In genomic region chr17:27609606-27610303, GRCh38 we compare ENCODE assay signal across 8 cellular contexts. TPM values are rescaled to one million over a fixed set of nuclear protein-coding genes. Genes with fewer than 3 reads are reported as not detected.
DNase-seq lines count a peak whose midpoint lies in the region; ATAC-seq and TF ChIP-seq lines count a peak whose summit lies in the region.

No MANE protein-coding gene starts in this region.

- H3K9ac ChIP-seq in colonic mucosa (ENCODE audit: low read depth in 2 of 2, low read length in 2 of 2) = peak overlapping the region in 1 of 2 donors; percentile 13

- no peak for TF ChIP-seq POLR2A in suprapubic skin (IDR thresholded peaks at IDR 0.05)

- H3K27me3 ChIP-seq in colonic mucosa = no peaks in the 10 kb centered on the region
- no peaks in the 10 kb centered on the region for H3K27me3 ChIP-seq in suprapubic skin

- H3K27ac ChIP-seq in colonic mucosa (no peak overlapping the region), suprapubic skin (no peak overlapping the region)

- TF ChIP-seq CTCF in colonic mucosa (IDR thresholded peaks at IDR 0.05) = peak; percentile 61
- peak; percentile 59 for TF ChIP-seq CTCF in mucosa of descending colon (IDR thresholded peaks at IDR 0.05)
- TF ChIP-seq CTCF in suprapubic skin (IDR thresholded peaks at IDR 0.05) = peak in 1 of 2 donors; percentile 35

- no peaks in the 10 kb centered on the region for H3K4me1 ChIP-seq in colonic mucosa
- peaks cover 9% of the 10 kb centered on the region for H3K4me1 ChIP-seq in mucosa of descending colon (ENCODE audit: low read depth)
- no peaks in the 10 kb centered on the region for H3K4me1 ChIP-seq in suprapubic skin

- H3K9me3 ChIP-seq in colonic mucosa = no peaks in the 10 kb centered on the region
- H3K9me3 ChIP-seq in mucosa of descending colon = no peaks in the 10 kb centered on the region
- no peaks in the 10 kb centered on the region for H3K9me3 ChIP-seq in suprapubic skin

- no peaks in the 10 kb centered on the region for H3K36me3 ChIP-seq in colonic mucosa
- H3K36me3 ChIP-seq in mucosa of descending colon (ENCODE audit: low read depth) = no peaks in the 10 kb centered on the region
- H3K36me3 ChIP-seq in suprapubic skin = peaks cover 88% of the 10 kb centered on the region

- 87% methylated on average over 7 of the region's 11 CpGs for WGBS in suprapubic skin

- intact Hi-C loops in colonic mucosa (cut with DNase I) = no loop called here
- intact Hi-C loops in mucosa of descending colon (cut with DNase I, micrococcal nuclease) = loop anchor here (10.0 kb wide), 2 partner anchors 155 to 375 kb away; partner anchors contain the start of gene KSR1 (in 1 of the 2)

- TF ChIP-seq EP300 in suprapubic skin (IDR thresholded peaks at IDR 0.05) = no peak

- H3K4me3 ChIP-seq in colonic mucosa (no peak overlapping the region), mucosa of descending colon (no peak overlapping the region), suprapubic skin (no peak overlapping the region)

- ATAC-seq in mucosa of descending colon (peak; percentile 87), HG03095 (IDR thresholded peaks at IDR 0.05; ENCODE audit: unreplicated experiment) (no peak), HG02840 (IDR thresholded peaks at IDR 0.05; ENCODE audit: low FRiP score, unreplicated experiment) (no peak)

- DNase-seq in NCI-H2227 (lab: John Stamatoyannopoulos, UW; ENCODE audit: unreplicated experiment) (peak; percentile 7), NCI-H2227 treated with DMSO at 0.1 percent for 48 hours (lab: John Stamatoyannopoulos, UW) (no peak), NCI-H460 (ENCODE audit: extremely low read depth, low read depth) (peak; percentile 37), colonic mucosa (peak; percentile 62), mucosa of descending colon (peak; percentile 55 to 81 (median 76)), suprapubic skin (ENCODE audit: low spot score in 2 of 2) (no peak)

RNA-seq across cellular contexts. Expression of gene LGALS9, which starts 21.2 kb away (rescaled TPM):
- total RNA-seq in NCI-H460 (2014; rRNA removed; shearing (Covaris generic)) = 0.14 and 0.25 TPM in 2 replicates
- polyA plus RNA-seq in NCI-H460 (2014; cell fraction: nucleus; rRNA removed) = 0.49 and 0.82 TPM in 2 replicates
- total RNA-seq in colonic mucosa (100 to 1,000 TPM; 370 to 444 TPM), mucosa of descending colon (100 to 1,000 TPM; 217 to 573 (median 482) TPM), suprapubic skin (10 to 100 TPM in 2 of 4 donors, 1 to 10 TPM in 2; 9.5 to 10.6 (median 10.1) TPM)

Comparison
In these comparisons a context has a peak if more than half of its experiments do, and no peak if none do; other contexts are left out.
1. DNase-seq: peak in NCI-H2227 (single experiment), NCI-H460 (single experiment), colonic mucosa (single experiment) and mucosa of descending colon (3 of 3); none in NCI-H2227 treated with DMSO at 0.1 percent for 48 hours (single experiment) and suprapubic skin (0 of 2).
2. RNA of gene LGALS9, which starts 21.2 kb away (total RNA-seq): 217 to 573 TPM in mucosa of descending colon and 370 to 444 TPM in colonic mucosa; 9.5 to 10.6 TPM in suprapubic skin and 0.14 to 0.25 TPM in NCI-H460; every median in the first group is over 10 times any median in the second.